15 cellular contexts compared by ENCODE assay signal in genomic region chr2:23425886-23426283, GRCh38. TPM values are rescaled to one million over a fixed set of nuclear protein-coding genes. Genes with fewer than 3 reads are reported as not detected.
A peak's percentile ranks its signal among the peaks of the same experiment; 100 is the strongest.
DNase-seq lines count a peak whose midpoint lies in the region; ATAC-seq and TF ChIP-seq lines count a peak whose summit lies in the region.
"Had no signal": no experiment of that assay in that cellular context is flagged by ENCODE, and none has a peak within 500 bp of the region (broad histone marks: within the 10 kb centered on the region; RNA-seq: fewer than 3 reads in every experiment).

No MANE protein-coding gene starts in this region.

- no peak for TF ChIP-seq POLR2A in HCT116 (IDR thresholded peaks at IDR 0.05; ENCODE audit: borderline replicate concordance, extremely low read depth, insufficient read depth, insufficient read length)

- H3K4me2 ChIP-seq in HCT116 (ENCODE audit: low read length) (no peak overlapping the region), Karpas-422 (ENCODE audit: low read depth, low read length, poor library complexity, severe bottlenecking) (no peak overlapping the region)

- no TSS peak for BruUV-seq in HCT116 (replicated peaks; lab: Mats Ljungman, UMichigan)

- no peaks in the 10 kb centered on the region for H3K36me3 ChIP-seq in HCT116 (ENCODE audit: control insufficient read depth in 1 of 2, insufficient read depth in 2 of 2, low read length in 2 of 2)
- H3K36me3 ChIP-seq in lung (ENCODE audit: control insufficient read depth in 2 of 2, insufficient read depth in 2 of 2, low read length in 2 of 2): no peaks in the 10 kb centered on the region
- no peaks in the 10 kb centered on the region for H3K36me3 ChIP-seq in Karpas-422 (ENCODE audit: insufficient read depth, low read length)

- peaks cover 0 to 4% of the 10 kb centered on the region in 2 experiments; a peak in 1 of 4 replicates for H3K4me1 ChIP-seq in HCT116 (ENCODE audit: control insufficient read depth in 1 of 2, insufficient read depth in 2 of 2, low read length in 2 of 2)
- peaks cover 0 to 6% of the 10 kb centered on the region in 2 donors for H3K4me1 ChIP-seq in lung (ENCODE audit: control insufficient read depth in 2 of 2, insufficient read depth in 2 of 2, low read length in 2 of 2)
- H3K4me1 ChIP-seq in Karpas-422 (ENCODE audit: low read length): no peaks in the 10 kb centered on the region

- ATAC-seq in HCT116: peak; percentile 40; the same call in 1 of the 2 replicates
- ATAC-seq in lung (ENCODE audit: insufficient read depth, low FRiP score): peak; percentile 10
- ATAC-seq in stimulated activated memory B cell treated with anti-CD40 and anti-IgM and Interleukin-4, amounts not matched to agents 10 μg/mL and 1 μg/mL and 100 μg/mL, for 72 hours: peak; percentile 9
- ATAC-seq: activated CD4-positive, CD25-positive, alpha-beta regulatory T cell treated with anti-CD3 and anti-CD28 coated beads, Interleukin-2, amount 50 U/mL, for 24 hours; activated T-cell treated with anti-CD3 and anti-CD28 coated beads, Interleukin-2, amount 50 U/mL, for 4 hours; K562; natural killer cell treated with Interleukin-12 subunit alpha and Interleukin-12 subunit beta and Interleukin-15 and Interleukin-18, amount 100 ng/mL, for 72 hours had no signal

- H3K9me2 ChIP-seq in HCT116 (ENCODE audit: insufficient read depth): no peaks in the 10 kb centered on the region
- no peaks in the 10 kb centered on the region for H3K9me2 ChIP-seq in Karpas-422 (replicated peaks; ENCODE audit: insufficient read depth, low read length)

- H3K9me3 ChIP-seq in HCT116 (ENCODE audit: control insufficient read depth in 1 of 2, insufficient read depth in 1 of 2, low read depth in 1 of 2, low read length in 2 of 2): no peaks in the 10 kb centered on the region
- no peaks in the 10 kb centered on the region for H3K9me3 ChIP-seq in lung (ENCODE audit: control insufficient read depth in 2 of 2, insufficient read depth in 1 of 2, low read length in 1 of 2)
- H3K9me3 ChIP-seq in Karpas-422 (ENCODE audit: low read length): no peaks in the 10 kb centered on the region

- H3K36me3 Mint-ChIP-seq in stimulated activated memory B cell treated with anti-CD40 and anti-IgM and Interleukin-4, amounts not matched to agents 10 μg/mL and 1 μg/mL and 100 μg/mL, for 72 hours: no peaks in the 10 kb centered on the region
- H3K36me3 Mint-ChIP-seq: natural killer cell treated with Interleukin-12 subunit alpha and Interleukin-12 subunit beta and Interleukin-15 and Interleukin-18, amount 100 ng/mL, for 72 hours had no signal

- H3K27me3 Mint-ChIP-seq in stimulated activated memory B cell treated with anti-CD40 and anti-IgM and Interleukin-4, amounts not matched to agents 10 μg/mL and 1 μg/mL and 100 μg/mL, for 72 hours: no peaks in the 10 kb centered on the region

- CTCF ChIA-PET in HCT116 (lab: Charles Lee): no interaction called here

- H3K27ac Mint-ChIP-seq in stimulated activated memory B cell treated with anti-CD40 and anti-IgM and Interleukin-4, amounts not matched to agents 10 μg/mL and 1 μg/mL and 100 μg/mL, for 72 hours: no peak overlapping the region
- H3K27ac Mint-ChIP-seq: natural killer cell treated with Interleukin-12 subunit alpha and Interleukin-12 subunit beta and Interleukin-15 and Interleukin-18, amount 100 ng/mL, for 72 hours had no signal

- H3K79me2 ChIP-seq in HCT116 (ENCODE audit: insufficient read depth, low read length): peaks cover 15% of the 10 kb centered on the region; the same call in 1 of the 2 replicates
- H3K79me2 ChIP-seq in Karpas-422 (ENCODE audit: low read length): no peaks in the 10 kb centered on the region

- no peak overlapping the region for H3K9ac ChIP-seq in HCT116 (ENCODE audit: low read length)
- no peak overlapping the region for H3K9ac ChIP-seq in Karpas-422 (ENCODE audit: low read length)

- no peak overlapping the region for H3K4me3 Mint-ChIP-seq in stimulated activated memory B cell treated with anti-CD40 and anti-IgM and Interleukin-4, amounts not matched to agents 10 μg/mL and 1 μg/mL and 100 μg/mL, for 72 hours
- H3K4me3 Mint-ChIP-seq: activated T-cell treated with anti-CD3 and anti-CD28 coated beads, Interleukin-2, amount 50 U/mL, for 4 hours; natural killer cell treated with Interleukin-12 subunit alpha and Interleukin-12 subunit beta and Interleukin-15 and Interleukin-18, amount 100 ng/mL, for 72 hours had no signal

- H3K4me3 ChIP-seq in HCT116 (replicated peaks in 1 of 2; ENCODE audit: low read depth in 1 of 2, low read length in 2 of 2) (no peak overlapping the region), coronary artery (no peak overlapping the region), lung (no peak overlapping the region), foreskin fibroblast (ENCODE audit: low read depth in 1 of 2, low read length in 2 of 2) (no peak overlapping the region), Karpas-422 (ENCODE audit: low read length) (no peak overlapping the region)
- H3K4me3 ChIP-seq: K562 had no signal

- intact Hi-C loops in HCT116 (cut with micrococcal nuclease): no loop called here

- 92 to 95% methylated on average over 3 of the region's 3 CpGs for WGBS in lung, 2 donors

- no peak for TF ChIP-seq RAD21 in HCT116 (IDR thresholded peaks at IDR 0.05; ENCODE audit: low read depth)

- TF ChIP-seq CTCF in HCT116 (IDR thresholded peaks at IDR 0.05 in 2 of 3, conservative IDR thresholded peaks at IDR 0.05 in 1 of 3; ENCODE audit: borderline replicate concordance in 1 of 3, insufficient read depth in 1 of 3, low read depth in 2 of 3, low read length in 2 of 3) (no peak), coronary artery (IDR thresholded peaks at IDR 0.05) (no peak), lung (IDR thresholded peaks at IDR 0.05; ENCODE audit: control extremely low read depth, extremely low read depth) (no peak), foreskin fibroblast (IDR thresholded peaks at IDR 0.05; ENCODE audit: low read depth, low read length) (no peak)

- no peaks in the 10 kb centered on the region for H3K9me3 Mint-ChIP-seq in stimulated activated memory B cell treated with anti-CD40 and anti-IgM and Interleukin-4, amounts not matched to agents 10 μg/mL and 1 μg/mL and 100 μg/mL, for 72 hours
- H3K9me3 Mint-ChIP-seq: activated T-cell treated with anti-CD3 and anti-CD28 coated beads, Interleukin-2, amount 50 U/mL, for 4 hours; natural killer cell treated with Interleukin-12 subunit alpha and Interleukin-12 subunit beta and Interleukin-15 and Interleukin-18, amount 100 ng/mL, for 72 hours had no signal

- DNase-seq in HCT116 (ENCODE audit: low read depth, low spot score) (no peak), coronary artery (ENCODE audit: low spot score) (no peak), lung (ENCODE audit: low spot score) (no peak), NCI-H2227 treated with DMSO at 0.1 percent for 48 hours (lab: John Stamatoyannopoulos, UW) (no peak), NCI-H82 treated with DMSO at 0.1 percent for 48 hours (lab: John Stamatoyannopoulos, UW; ENCODE audit: unreplicated experiment) (no peak), foreskin fibroblast (no peak), Karpas-422 (no peak)
- DNase-seq: activated T-cell treated with anti-CD3 and anti-CD28 coated beads, Interleukin-2, amount 50 U/mL, for 4 hours; effector CD8-positive, alpha-beta T cell; NCI-H187 had no signal

- H3K27me3 ChIP-seq in HCT116 (ENCODE audit: insufficient read depth, low read length) (no peaks in the 10 kb centered on the region), lung (ENCODE audit: control insufficient read depth, insufficient read depth) (no peaks in the 10 kb centered on the region), Karpas-422 (ENCODE audit: low read length) (no peaks in the 10 kb centered on the region)

- no peak overlapping the region for H3K27ac ChIP-seq in HCT116 (ENCODE audit: low read depth, low read length)
- peak overlapping the region; percentile 6 to 80 for H3K27ac ChIP-seq in coronary artery
- H3K27ac ChIP-seq in lung (ENCODE audit: low read depth in 1 of 2, low read length in 1 of 2): peak overlapping the region in 1 of 2 donors; percentile 30
- no peak overlapping the region for H3K27ac ChIP-seq in Karpas-422 (ENCODE audit: low read length)
- H3K27ac ChIP-seq: C4-2B had no signal

- H3K4me1 Mint-ChIP-seq in stimulated activated memory B cell treated with anti-CD40 and anti-IgM and Interleukin-4, amounts not matched to agents 10 μg/mL and 1 μg/mL and 100 μg/mL, for 72 hours: no peaks in the 10 kb centered on the region

- POLR2A ChIA-PET in HCT116 (lab: Charles Lee): no interaction called here

- H4K20me1 ChIP-seq in HCT116 (ENCODE audit: insufficient read depth) (no peaks in the 10 kb centered on the region), Karpas-422 (ENCODE audit: insufficient read depth, low read depth, low read length) (peaks cover 41% of the 10 kb centered on the region; the same call in 1 of the 2 replicates)

- RAD21 ChIA-PET in HCT116 (lab: Charles Lee; ENCODE audit: low non-redundant PET in 1 of 2, low total read pairs in 2 of 2, uncharacterized antibody in 2 of 2, unreplicated experiment in 2 of 2): no interaction called here

- H2AFZ ChIP-seq in HCT116 (ENCODE audit: low read depth, low read length, poor library complexity, severe bottlenecking) (no peak overlapping the region), Karpas-422 (ENCODE audit: low read length) (no peak overlapping the region)

TF ChIP-seq in HCT116, 20 proteins besides CTCF, POLR2A, EP300 and RAD21 (continues in another document):
- TF ChIP-seq EGR1 (IDR thresholded peaks at IDR 0.05; ENCODE audit: low read depth) (no peak), YY1 (IDR thresholded peaks at IDR 0.05; ENCODE audit: extremely low read depth, insufficient replicate concordance, low read depth, low read length) (no peak), EZH2 (IDR thresholded peaks at IDR 0.05) (no peak), MAX (IDR thresholded peaks at IDR 0.05) (no peak), JUND (IDR thresholded peaks at IDR 0.05) (no peak), ZNF274 (IDR thresholded peaks at IDR 0.05; ENCODE audit: low read depth, low read length) (no peak), SRF (IDR thresholded peaks at IDR 0.05; ENCODE audit: low read depth) (no peak), ELF1 (IDR thresholded peaks at IDR 0.05; ENCODE audit: borderline replicate concordance, low read depth) (no peak), POLR2AphosphoS5 (IDR thresholded peaks at IDR 0.05; ENCODE audit: low read depth, low read length) (no peak), SP1 (IDR thresholded peaks at IDR 0.05; ENCODE audit: low read depth) (no peak), EZH2phosphoT487 (IDR thresholded peaks at IDR 0.05; ENCODE audit: borderline replicate concordance) (no peak)

RNA-seq across cellular contexts. Expression of gene KLHL29, which starts 40.9 kb away (rescaled TPM):
- total RNA-seq in HCT116 (2021; ENCODE audit: unreplicated experiment): 16.7 TPM
- polyA plus RNA-seq in HCT116 (2012): 13.5 and 18.3 TPM in 2 replicates
- total RNA-seq in lung: 10 to 100 TPM in 1 of 2 donors, 1 to 10 TPM in 1; 2.7 to 16.2 TPM
- 1 to 10 TPM; 3.1 to 3.8 TPM for polyA plus RNA-seq in lung
- total RNA-seq in Karpas-422 (2014; rRNA removed; shearing (Covaris generic); ENCODE audit: low replicate concordance): 3.2 and 3.8 TPM in 2 replicates

Comparison
In these comparisons a context has a peak if more than half of its experiments do, and no peak if none do; other contexts are left out.
1. H3K27ac ChIP-seq: peak in coronary artery (2 of 2); none in HCT116 (single experiment) and Karpas-422 (single experiment).
2. Peak in every context shown above with its lines, with median percentiles within 50 percentile points of each other: ATAC-seq.